In genomic region chr1:5711956-5712645, GRCh38 we compare ENCODE assay signal across 13 cellular contexts.
"Had no signal": no experiment of that assay in that cellular context is flagged by ENCODE, and none has a peak within 500 bp of the region (broad histone marks: within the 10 kb centered on the region; RNA-seq: fewer than 3 reads in every experiment).

No MANE protein-coding gene starts in this region.

- H3K27me3 ChIP-seq: colonic mucosa, foreskin keratinocyte had no signal

- H3K27ac ChIP-seq: colonic mucosa, foreskin keratinocyte, neutrophil had no signal

- H3K4me3 ChIP-seq: colonic mucosa had no signal

- ATAC-seq: foreskin keratinocyte, left cardiac atrium had no signal

- H3K4me1 ChIP-seq: colonic mucosa, foreskin keratinocyte had no signal

- H3K9me3 ChIP-seq: colonic mucosa, neutrophil had no signal

- DNase-seq: colonic mucosa; dermis blood vessel endothelial cell; erythroblast; foreskin keratinocyte; immature natural killer cell; left cardiac atrium; midbrain; nephron progenitor cell; small intestine; stimulated activated CD4-positive, alpha-beta T cell treated with anti-CD3 and anti-CD28 coated beads, Interleukin-12 subunit alpha, Interleukin-12 subunit beta, amount 100 ng/mL, for 4 hours; stimulated activated naive CD4-positive, alpha-beta T cell; trophoblast cell had no signal

- H3K36me3 ChIP-seq: colonic mucosa, neutrophil had no signal
